28 cellular contexts compared by ENCODE assay signal in genomic region chr20:40343390-40343789, GRCh38.
"Had no signal": no experiment of that assay in that cellular context is flagged by ENCODE, and none has a peak within 500 bp of the region (broad histone marks: within the 10 kb centered on the region; RNA-seq: fewer than 3 reads in every experiment).

No MANE protein-coding gene starts in this region.

- H3K36me3 Mint-ChIP-seq: stimulated activated effector memory CD8-positive, alpha-beta T cell treated with anti-CD3 and anti-CD28 coated beads, Interleukin-12 subunit alpha, Interleukin-12 subunit beta, amount 100 ng/mL, for 72 hours; type B pancreatic cell had no signal

- H3K36me3 ChIP-seq: stomach, suprapubic skin, thoracic aorta, thyroid gland, tibial artery, tibial nerve, transverse colon, upper lobe of left lung, upper lobe of right lung, uterus, vagina had no signal

- ATAC-seq: stimulated activated effector memory CD8-positive, alpha-beta T cell treated with anti-CD3 and anti-CD28 coated beads, Interleukin-12 subunit alpha, Interleukin-12 subunit beta, amount 100 ng/mL, for 72 hours; stimulated activated memory B cell treated with anti-CD40 and anti-IgM and Interleukin-4, amounts not matched to agents 10 μg/mL and 1 μg/mL and 100 μg/mL, for 72 hours; stimulated activated naive B cell treated with anti-CD40 and anti-IgM and Interleukin-4, amounts not matched to agents 10 μg/mL and 1 μg/mL and 100 μg/mL, for 72 hours; stimulated activated naive CD8-positive, alpha-beta T cell treated with anti-CD3 and anti-CD28 coated beads, Interleukin-15, amount 100 ng/mL, for 72 hours; stimulated activated naive CD8-positive, alpha-beta T cell treated with anti-CD3 and anti-CD28 coated beads, Interleukin-15, Interleukin-2, amounts not matched to agents 100 U/mL and 50 U/mL, for 24 hours; upper lobe of right lung had no signal

- H3K4me3 Mint-ChIP-seq: stimulated activated effector memory CD8-positive, alpha-beta T cell treated with anti-CD3 and anti-CD28 coated beads, Interleukin-12 subunit alpha, Interleukin-12 subunit beta, amount 100 ng/mL, for 72 hours; stimulated activated memory B cell treated with anti-CD40 and anti-IgM and Interleukin-4, amounts not matched to agents 10 μg/mL and 1 μg/mL and 100 μg/mL, for 72 hours; stimulated activated naive B cell treated with anti-CD40 and anti-IgM and Interleukin-4, amounts not matched to agents 10 μg/mL and 1 μg/mL and 100 μg/mL, for 72 hours; stimulated activated naive CD8-positive, alpha-beta T cell treated with anti-CD3 and anti-CD28 coated beads, Interleukin-15, amount 100 ng/mL, for 72 hours; stimulated activated naive CD8-positive, alpha-beta T cell treated with anti-CD3 and anti-CD28 coated beads, Interleukin-15, Interleukin-2, amounts not matched to agents 100 ng/mL and 50 ng/mL, for 24 hours; type B pancreatic cell had no signal

- H3K27ac ChIP-seq: stomach, suprapubic skin, testis, thoracic aorta, thyroid gland, tibial artery, tibial nerve, transverse colon, upper lobe of left lung, upper lobe of right lung, uterus, vagina had no signal

- H3K4me1 ChIP-seq: stomach, suprapubic skin, testis, thyroid gland, tibial artery, tibial nerve, transverse colon, upper lobe of left lung, upper lobe of right lung, uterus, vagina had no signal

- H3K4me3 ChIP-seq: stomach, suprapubic skin, testis, thoracic aorta, thyroid gland, tibial artery, tibial nerve, transverse colon, upper lobe of left lung, upper lobe of right lung, uterus, vagina had no signal

- H3K27me3 ChIP-seq: stomach, suprapubic skin, testis, thyroid gland, tibial artery, tibial nerve, transverse colon, upper lobe of left lung, upper lobe of right lung, uterus, vagina had no signal

- DNase-seq: stimulated activated CD4-positive, alpha-beta T cell treated with anti-CD3 and anti-CD28 coated beads, Interleukin-2, amount 100 ng/mL, for 48 hours; stimulated activated CD4-positive, alpha-beta T cell treated with anti-CD3 and anti-CD28 coated beads, Interleukin-4, amount 100 ng/mL, for 1 hour; stimulated activated CD4-positive, alpha-beta T cell treated with anti-CD3 and anti-CD28 coated beads, Interleukin-4, amount 100 ng/mL, for 24 hours; stimulated activated CD4-positive, alpha-beta T cell treated with anti-CD3 and anti-CD28 coated beads, Interleukin-4, amount 100 ng/mL, for 4 hours; stimulated activated CD8-positive, alpha-beta memory T cell treated with anti-CD3 and anti-CD28 coated beads, Interleukin-4, amount 100 ng/mL, for 48 hours; stimulated activated naive B cell treated with anti-CD40 and anti-IgM and Interleukin-4, amounts not matched to agents 10 μg/mL and 1 μg/mL and 100 μg/mL, for 72 hours; stimulated activated naive CD4-positive, alpha-beta T cell; stimulated activated naive CD4-positive, alpha-beta T cell treated with Interleukin-2 at 50 U/mL for 16 hours; stimulated activated naive CD8-positive, alpha-beta T cell treated with anti-CD3 and anti-CD28 coated beads, Interleukin-15, amount 100 ng/mL, for 72 hours; stimulated activated naive CD8-positive, alpha-beta T cell treated with anti-CD3 and anti-CD28 coated beads, Interleukin-15, Interleukin-2, amounts not matched to agents 100 U/mL and 50 U/mL, for 24 hours; stomach; substantia nigra; testis; thyroid gland; tibial artery; transverse colon; trophoblast cell; upper lobe of left lung; upper lobe of right lung; uterus had no signal

- H3K27ac Mint-ChIP-seq: stimulated activated effector memory CD8-positive, alpha-beta T cell treated with anti-CD3 and anti-CD28 coated beads, Interleukin-12 subunit alpha, Interleukin-12 subunit beta, amount 100 ng/mL, for 72 hours; stimulated activated memory B cell treated with anti-CD40 and anti-IgM and Interleukin-4, amounts not matched to agents 10 μg/mL and 1 μg/mL and 100 μg/mL, for 72 hours; stimulated activated naive B cell treated with anti-CD40 and anti-IgM and Interleukin-4, amounts not matched to agents 10 μg/mL and 1 μg/mL and 100 μg/mL, for 72 hours; stimulated activated naive CD8-positive, alpha-beta T cell treated with anti-CD3 and anti-CD28 coated beads, Interleukin-15, amount 100 ng/mL, for 72 hours; stimulated activated naive CD8-positive, alpha-beta T cell treated with anti-CD3 and anti-CD28 coated beads, Interleukin-15, Interleukin-2, amounts not matched to agents 100 ng/mL and 50 ng/mL, for 24 hours; type B pancreatic cell had no signal

- H3K4me1 Mint-ChIP-seq: stimulated activated effector memory CD8-positive, alpha-beta T cell treated with anti-CD3 and anti-CD28 coated beads, Interleukin-12 subunit alpha, Interleukin-12 subunit beta, amount 100 ng/mL, for 72 hours; stimulated activated memory B cell treated with anti-CD40 and anti-IgM and Interleukin-4, amounts not matched to agents 10 μg/mL and 1 μg/mL and 100 μg/mL, for 72 hours; stimulated activated naive B cell treated with anti-CD40 and anti-IgM and Interleukin-4, amounts not matched to agents 10 μg/mL and 1 μg/mL and 100 μg/mL, for 72 hours; stimulated activated naive CD8-positive, alpha-beta T cell treated with anti-CD3 and anti-CD28 coated beads, Interleukin-15, amount 100 ng/mL, for 72 hours had no signal

- H3K27me3 Mint-ChIP-seq: stimulated activated naive CD8-positive, alpha-beta T cell treated with anti-CD3 and anti-CD28 coated beads, Interleukin-15, amount 100 ng/mL, for 72 hours; stimulated activated naive CD8-positive, alpha-beta T cell treated with anti-CD3 and anti-CD28 coated beads, Interleukin-15, Interleukin-2, amounts not matched to agents 100 ng/mL and 50 ng/mL, for 24 hours; type B pancreatic cell had no signal

- H3K9me3 ChIP-seq: testis, thyroid gland, upper lobe of right lung had no signal
